Comparison of ENCODE assay signal across 9 cellular contexts in genomic region chr10:98339790-98340189, GRCh38.
DNase-seq lines count a peak whose midpoint lies in the region; ATAC-seq and TF ChIP-seq lines count a peak whose summit lies in the region.
"Had no signal": no experiment of that assay in that cellular context is flagged by ENCODE, and none has a peak within 500 bp of the region (broad histone marks: within the 10 kb centered on the region; RNA-seq: fewer than 3 reads in every experiment).

No MANE protein-coding gene starts in this region.

- H3K27me3 ChIP-seq in left ventricle myocardium inferior (ENCODE audit: low read depth) (peaks cover 15% of the 10 kb centered on the region), KMS-11 (ENCODE audit: insufficient read depth, low read depth) (no peaks in the 10 kb centered on the region), gastroesophageal sphincter (peaks cover 4% of the 10 kb centered on the region)

- peak overlapping the region; percentile 6 for H3K4me3 ChIP-seq in left ventricle myocardium inferior
- H3K4me3 ChIP-seq in KMS-11 (IDR thresholded peaks at IDR 0.05; ENCODE audit: insufficient read depth, low read depth, low read length), result no peak overlapping the region
- no peak overlapping the region for H3K4me3 ChIP-seq in gastroesophageal sphincter

- intact Hi-C loops in left ventricle myocardium inferior (cut with micrococcal nuclease), result no loop called here
- intact Hi-C loops in Right ventricle myocardium inferior (cut with DNase I), result loop anchor here (5.0 kb wide), 1 partner anchor 78 kb away; the partner anchor contains the start of gene PYROXD2

- H3K79me2 ChIP-seq in KMS-11 (ENCODE audit: insufficient read depth, low read depth), result no peaks in the 10 kb centered on the region

- 79 to 87% methylated on average over 4 to 5 of the region's 5 CpGs for WGBS in gastroesophageal sphincter (ENCODE audit: low coverage in 1 of 2), 2 donors

- DNase-seq in left ventricle myocardium inferior, result no peak
- DNase-seq in Right ventricle myocardium inferior (ENCODE audit: missing footprints), result no peak
- DNase-seq in mesenteric fat pad (ENCODE audit: low spot score), result no peak
- DNase-seq in HK-2 (ENCODE audit: unreplicated experiment), result no peak
- DNase-seq in stimulated activated CD4-positive, alpha-beta T cell treated with anti-CD3 and anti-CD28 coated beads, Interleukin-4, amount 100 ng/mL, for 24 hours, result no peak
- DNase-seq: glutamatergic neuron had no signal

- no peak for TF ChIP-seq EP300 in gastroesophageal sphincter (IDR thresholded peaks at IDR 0.05)

- H3K27ac ChIP-seq in left ventricle myocardium inferior (replicated peaks) (peak overlapping the region; percentile 77), KMS-11 (peak overlapping the region; percentile 49), gastroesophageal sphincter (no peak overlapping the region)

- H3K36me3 ChIP-seq in left ventricle myocardium inferior (no peaks in the 10 kb centered on the region), KMS-11 (ENCODE audit: insufficient read depth) (no peaks in the 10 kb centered on the region), gastroesophageal sphincter (no peaks in the 10 kb centered on the region)

- no peaks in the 10 kb centered on the region for H3K9me3 ChIP-seq in left ventricle myocardium inferior (replicated peaks)
- H3K9me3 ChIP-seq in gastroesophageal sphincter, result no peaks in the 10 kb centered on the region

- peak overlapping the region; percentile 77; the same call in 1 of the 2 replicates for H2AFZ ChIP-seq in KMS-11 (ENCODE audit: low read depth)

- TF ChIP-seq POLR2A in gastroesophageal sphincter (IDR thresholded peaks at IDR 0.05), result no peak

- H3K4me2 ChIP-seq in KMS-11, result peak overlapping the region; percentile 94

- H3K9ac ChIP-seq in KMS-11, result peak overlapping the region; percentile 17; the same call in 1 of the 2 replicates

- H3K4me1 ChIP-seq in left ventricle myocardium inferior (peaks cover 33% of the 10 kb centered on the region), KMS-11 (ENCODE audit: low read depth, poor library complexity, severe bottlenecking) (peaks cover 31% of the 10 kb centered on the region), gastroesophageal sphincter (peaks cover 0 to 22% (median 0%) of the 10 kb centered on the region in 3 donors)

- TF ChIP-seq CTCF in left ventricle myocardium inferior (IDR thresholded peaks at IDR 0.05; ENCODE audit: borderline replicate concordance) (no peak), KMS-11 (conservative IDR thresholded peaks at IDR 0.05; ENCODE audit: low read depth, low read length) (no peak), gastroesophageal sphincter (IDR thresholded peaks at IDR 0.05) (no peak)

- H4K20me1 ChIP-seq in KMS-11 (ENCODE audit: insufficient read depth), result no peaks in the 10 kb centered on the region

- ATAC-seq in Right ventricle myocardium inferior (no peak), HG02588 (IDR thresholded peaks at IDR 0.05; ENCODE audit: unreplicated experiment) (peak; percentile 87), gastroesophageal sphincter (no peak)

Comparison
In these comparisons a context has a peak if more than half of its experiments do, and no peak if none do; other contexts are left out.
1. H3K27ac ChIP-seq: peak in left ventricle myocardium inferior (single experiment) and KMS-11 (single experiment); none in gastroesophageal sphincter (0 of 4).